Comparison of ENCODE assay signal across 17 cellular contexts in the genomic region with DNA sequence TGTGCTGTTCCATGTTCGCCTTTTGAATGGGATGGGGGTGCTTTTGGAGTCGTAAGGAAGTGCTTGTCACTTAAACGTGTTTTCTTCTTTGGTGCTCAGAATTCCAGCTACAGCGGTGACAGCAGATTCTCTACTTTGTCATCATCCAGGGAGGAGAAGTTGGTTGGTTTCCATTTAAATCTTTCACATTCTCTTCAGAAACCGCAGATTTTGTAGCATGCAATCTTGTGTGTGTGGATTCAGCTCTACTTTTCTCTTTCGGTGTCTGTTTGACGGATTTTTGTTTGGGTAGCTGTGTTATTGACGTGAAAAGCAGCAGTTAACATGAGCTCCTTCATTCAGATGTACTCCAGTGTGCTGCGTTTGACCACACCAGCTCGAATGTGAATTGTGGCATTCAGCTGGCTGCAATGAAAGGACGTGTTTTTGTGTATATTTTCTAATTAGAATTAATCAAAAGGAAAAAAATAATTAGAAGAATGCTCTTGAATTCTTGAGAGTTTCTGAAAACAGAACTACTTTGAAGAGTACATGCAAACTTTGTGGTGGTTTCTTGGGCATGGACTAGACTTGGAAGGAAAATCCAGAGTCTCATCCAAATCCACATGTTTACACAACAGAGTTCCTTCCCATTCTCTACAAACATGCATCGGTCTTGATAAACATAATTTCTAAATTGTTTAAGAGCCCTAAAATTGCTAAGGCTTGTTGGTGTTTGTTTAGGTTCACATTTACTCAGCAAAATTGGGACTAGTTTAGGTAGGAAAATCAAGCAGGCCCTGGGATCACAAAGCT.
DNase-seq lines count a peak whose midpoint lies in the region; ATAC-seq and TF ChIP-seq lines count a peak whose summit lies in the region.
"Had no signal": no experiment of that assay in that cellular context is flagged by ENCODE, and none has a peak within 500 bp of the region (broad histone marks: within the 10 kb centered on the region; RNA-seq: fewer than 3 reads in every experiment).

No MANE protein-coding gene starts in this region.

- TF ChIP-seq CTCF in Peyer's patch (IDR thresholded peaks at IDR 0.05): no peak
- no peak for TF ChIP-seq CTCF in fibroblast of lung (conservative IDR thresholded peaks at IDR 0.05 in 1 of 2, IDR thresholded peaks at IDR 0.05 in 1 of 2; ENCODE audit: low read depth in 1 of 2, low read length in 2 of 2)
- TF ChIP-seq CTCF in foreskin fibroblast (IDR thresholded peaks at IDR 0.05; ENCODE audit: low read depth, low read length): no peak

- no peaks in the 10 kb centered on the region for H3K27me3 Mint-ChIP-seq in activated T-cell treated with anti-CD3 and anti-CD28 coated beads, Interleukin-2, amount 50 U/mL, for 72 hours (ENCODE audit: low read depth)
- no peaks in the 10 kb centered on the region for H3K27me3 Mint-ChIP-seq in stimulated activated naive B cell treated with anti-CD40 and anti-IgM and Interleukin-4, amounts not matched to agents 10 μg/mL and 1 μg/mL and 100 μg/mL, for 72 hours

- no peak overlapping the region for H3K9ac ChIP-seq in fibroblast of lung (ENCODE audit: insufficient read depth, low read length)

- H3K36me3 Mint-ChIP-seq in activated T-cell treated with anti-CD3 and anti-CD28 coated beads, Interleukin-2, amount 50 U/mL, for 72 hours (ENCODE audit: insufficient read depth in 2 of 2): peaks cover 3 to 7% of the 10 kb centered on the region in 2 donors
- peaks cover 31 to 60% of the 10 kb centered on the region in 2 donors for H3K36me3 Mint-ChIP-seq in stimulated activated naive B cell treated with anti-CD40 and anti-IgM and Interleukin-4, amounts not matched to agents 10 μg/mL and 1 μg/mL and 100 μg/mL, for 72 hours

- H3K9me3 ChIP-seq in Peyer's patch: no peaks in the 10 kb centered on the region
- no peaks in the 10 kb centered on the region for H3K9me3 ChIP-seq in fibroblast of lung (ENCODE audit: control insufficient read depth, insufficient read depth, low read depth, low read length)
- H3K9me3 ChIP-seq: vagina had no signal

- no peak overlapping the region for H2AFZ ChIP-seq in fibroblast of lung (ENCODE audit: low read length)

- peak overlapping the region; percentile 81 for H3K4me2 ChIP-seq in fibroblast of lung (ENCODE audit: extremely low read depth, insufficient read depth, low read length)

- peak overlapping the region in 2 of 4 donors; percentile 33 to 77 for H3K27ac ChIP-seq in Peyer's patch
- H3K27ac ChIP-seq in fibroblast of lung (ENCODE audit: insufficient read depth, low read length): peak overlapping the region; percentile 64

- H4K20me1 ChIP-seq in fibroblast of lung (ENCODE audit: control insufficient read depth, extremely low read depth, insufficient read depth, low read length): no peaks in the 10 kb centered on the region

- H3K79me2 ChIP-seq in fibroblast of lung (ENCODE audit: control insufficient read depth, insufficient read depth, low read length): peaks cover 49% of the 10 kb centered on the region

- H3K4me1 ChIP-seq in Peyer's patch: peaks cover 0 to 65% (median 7%) of the 10 kb centered on the region in 4 donors
- peaks cover 25% of the 10 kb centered on the region for H3K4me1 ChIP-seq in fibroblast of lung (ENCODE audit: control insufficient read depth, extremely low read depth, insufficient read depth, low read length)

- H3K9me3 Mint-ChIP-seq in activated T-cell treated with anti-CD3 and anti-CD28 coated beads, Interleukin-2, amount 50 U/mL, for 72 hours: no peaks in the 10 kb centered on the region
- H3K9me3 Mint-ChIP-seq in stimulated activated naive B cell treated with anti-CD40 and anti-IgM and Interleukin-4, amounts not matched to agents 10 μg/mL and 1 μg/mL and 100 μg/mL, for 72 hours: no peaks in the 10 kb centered on the region
- H3K9me3 Mint-ChIP-seq: brain had no signal

- peak overlapping the region; percentile 99 for H3K27ac Mint-ChIP-seq in activated T-cell treated with anti-CD3 and anti-CD28 coated beads, Interleukin-2, amount 50 U/mL, for 72 hours
- H3K27ac Mint-ChIP-seq in stimulated activated naive B cell treated with anti-CD40 and anti-IgM and Interleukin-4, amounts not matched to agents 10 μg/mL and 1 μg/mL and 100 μg/mL, for 72 hours: peak overlapping the region; percentile 37
- H3K27ac Mint-ChIP-seq: brain had no signal

- ATAC-seq in activated T-cell treated with anti-CD3 and anti-CD28 coated beads, Interleukin-2, amount 50 U/mL, for 72 hours (replicated peaks in 1 of 2): no peak
- ATAC-seq in stimulated activated naive B cell treated with anti-CD40 and anti-IgM and Interleukin-4, amounts not matched to agents 10 μg/mL and 1 μg/mL and 100 μg/mL, for 72 hours (replicated peaks): no peak
- ATAC-seq in HG02884 (IDR thresholded peaks at IDR 0.05; ENCODE audit: unreplicated experiment): no peak
- ATAC-seq: K562 had no signal

- no peak for TF ChIP-seq POLR2A in Peyer's patch (IDR thresholded peaks at IDR 0.05)

- H3K4me3 ChIP-seq in Peyer's patch (no peak overlapping the region), fibroblast of lung (replicated peaks in 1 of 4; ENCODE audit: control extremely low read depth in 1 of 4, insufficient read depth in 1 of 4, low read depth in 3 of 4, low read length in 4 of 4) (peak overlapping the region in 1 of 4 experiments; percentile 8), foreskin fibroblast (ENCODE audit: low read depth in 1 of 2, low read length in 2 of 2) (no peak overlapping the region)
- H3K4me3 ChIP-seq: K562, vagina had no signal

- DNase-seq in activated T-cell treated with anti-CD3 and anti-CD28 coated beads, Interleukin-2, amount 50 U/mL, for 72 hours: no peak
- no peak for DNase-seq in activated T-cell treated with anti-CD3 and anti-CD28 coated beads, Interleukin-2, amount 50 U/mL, for 1 hour
- peak in 2 of 3 donors; percentile 9 to 29 for DNase-seq in Peyer's patch
- DNase-seq in fibroblast of lung (ENCODE audit: low read depth in 2 of 2): peak in 1 of 2 donors; percentile 80
- DNase-seq in stimulated activated naive B cell treated with anti-CD40 and anti-IgM and Interleukin-4, amounts not matched to agents 10 μg/mL and 1 μg/mL and 100 μg/mL, for 72 hours: no peak
- no peak for DNase-seq in foreskin fibroblast
- DNase-seq in foreskin melanocyte: no peak
- DNase-seq: ACHN, DMS53, hippocampal formation, NCI-H1694, NCI-H82, SHP77 had no signal

- H3K36me3 ChIP-seq in Peyer's patch (peaks cover 0 to under 1% (median 0%) of the 10 kb centered on the region in 3 donors), fibroblast of lung (ENCODE audit: control insufficient read depth, insufficient read depth, low read length) (peaks cover 1% of the 10 kb centered on the region)
- H3K36me3 ChIP-seq: vagina had no signal

- no peaks in the 10 kb centered on the region for H3K27me3 ChIP-seq in Peyer's patch
- no peaks in the 10 kb centered on the region for H3K27me3 ChIP-seq in fibroblast of lung (ENCODE audit: control insufficient read depth, insufficient read depth, low read length)
- H3K27me3 ChIP-seq: vagina had no signal

- H3K4me3 Mint-ChIP-seq in activated T-cell treated with anti-CD3 and anti-CD28 coated beads, Interleukin-2, amount 50 U/mL, for 72 hours: peak overlapping the region; percentile 86 to 95
- no peak overlapping the region for H3K4me3 Mint-ChIP-seq in stimulated activated naive B cell treated with anti-CD40 and anti-IgM and Interleukin-4, amounts not matched to agents 10 μg/mL and 1 μg/mL and 100 μg/mL, for 72 hours
- H3K4me3 Mint-ChIP-seq: brain had no signal

- H3K4me1 Mint-ChIP-seq in activated T-cell treated with anti-CD3 and anti-CD28 coated beads, Interleukin-2, amount 50 U/mL, for 72 hours (ENCODE audit: low read depth): peaks cover 74% of the 10 kb centered on the region
- peaks cover 40 to 72% of the 10 kb centered on the region in 2 donors for H3K4me1 Mint-ChIP-seq in stimulated activated naive B cell treated with anti-CD40 and anti-IgM and Interleukin-4, amounts not matched to agents 10 μg/mL and 1 μg/mL and 100 μg/mL, for 72 hours

Comparison
In these comparisons a context has a peak if more than half of its experiments do, and no peak if none do; other contexts are left out.
1. DNase-seq: peak in Peyer's patch (2 of 3); none in activated T-cell treated with anti-CD3 and anti-CD28 coated beads, Interleukin-2, amount 50 U/mL, for 72 hours (0 of 2), activated T-cell treated with anti-CD3 and anti-CD28 coated beads, Interleukin-2, amount 50 U/mL, for 1 hour (single experiment), stimulated activated naive B cell treated with anti-CD40 and anti-IgM and Interleukin-4, amounts not matched to agents 10 μg/mL and 1 μg/mL and 100 μg/mL, for 72 hours (single experiment), foreskin fibroblast (0 of 2) and foreskin melanocyte (single experiment).
2. H3K4me3 Mint-ChIP-seq: peak in activated T-cell treated with anti-CD3 and anti-CD28 coated beads, Interleukin-2, amount 50 U/mL, for 72 hours (2 of 2); none in stimulated activated naive B cell treated with anti-CD40 and anti-IgM and Interleukin-4, amounts not matched to agents 10 μg/mL and 1 μg/mL and 100 μg/mL, for 72 hours (0 of 2).